ENCODE assay signal across 20 cellular contexts in genomic region chr6:112227411-112227810, GRCh38. TPM values are rescaled to one million over a fixed set of nuclear protein-coding genes. Genes with fewer than 3 reads are reported as not detected.
DNase-seq lines count a peak whose midpoint lies in the region; ATAC-seq and TF ChIP-seq lines count a peak whose summit lies in the region.
"Had no signal": no experiment of that assay in that cellular context is flagged by ENCODE, and none has a peak within 500 bp of the region (broad histone marks: within the 10 kb centered on the region; RNA-seq: fewer than 3 reads in every experiment).

No MANE protein-coding gene starts in this region.

- no peaks in the 10 kb centered on the region for H3K9me3 ChIP-seq in adipocyte (ENCODE audit: control insufficient read depth, low read length)
- no peaks in the 10 kb centered on the region for H3K9me3 ChIP-seq in gastroesophageal sphincter
- no peaks in the 10 kb centered on the region for H3K9me3 ChIP-seq in stomach smooth muscle (ENCODE audit: control insufficient read depth in 2 of 2, low read length in 2 of 2)

- no peaks in the 10 kb centered on the region for H3K27me3 ChIP-seq in adipocyte (replicated peaks; ENCODE audit: control insufficient read depth, insufficient read depth, low read length)
- no peaks in the 10 kb centered on the region for H3K27me3 ChIP-seq in gastroesophageal sphincter
- no peaks in the 10 kb centered on the region for H3K27me3 ChIP-seq in stomach smooth muscle (ENCODE audit: control insufficient read depth in 1 of 2, insufficient read depth in 2 of 2, low read length in 2 of 2)

- H3K27ac ChIP-seq in gastroesophageal sphincter (peak overlapping the region; percentile 77 to 98 (median 84)), stomach smooth muscle (ENCODE audit: low read length) (peak overlapping the region; percentile 80)

- POLR2A ChIA-PET in activated CD8-positive, alpha-beta T cell treated with anti-CD3 and anti-CD28 coated beads, Interleukin-2, amount 10 ng/mL, durations not matched to agents 7 days and 5 days (lab: Charles Lee) = no interaction called here

- peaks cover 75% of the 10 kb centered on the region for H3K4me1 ChIP-seq in adipocyte (ENCODE audit: control insufficient read depth, insufficient read depth, low read length)
- H3K4me1 ChIP-seq in gastroesophageal sphincter = peaks cover 37 to 95% (median 50%) of the 10 kb centered on the region in 3 donors
- H3K4me1 ChIP-seq in stomach smooth muscle (ENCODE audit: control insufficient read depth, insufficient read depth, low read length) = peaks cover 56% of the 10 kb centered on the region

- no peak for ATAC-seq in gastroesophageal sphincter
- ATAC-seq in activated CD8-positive, alpha-beta T cell treated with anti-CD3 and anti-CD28 coated beads, Interleukin-2, amount 10 ng/mL, durations not matched to agents 7 days and 5 days = no peak
- ATAC-seq: left colon had no signal

- WGBS in gastroesophageal sphincter (ENCODE audit: low coverage in 1 of 2), 2 donors = 62 to 75% methylated on average over 2 of the region's 2 CpGs

- CTCF ChIA-PET in activated CD8-positive, alpha-beta T cell treated with anti-CD3 and anti-CD28 coated beads, Interleukin-2, amount 10 ng/mL, durations not matched to agents 7 days and 5 days (lab: Charles Lee) = no interaction called here

- TF ChIP-seq EP300 in gastroesophageal sphincter (IDR thresholded peaks at IDR 0.05) = no peak

- DNase-seq in ELR (ENCODE audit: low read depth) = peak; percentile 53
- DNase-seq in adipocyte (ENCODE audit: low read depth) = no peak
- DNase-seq in hepatic stellate cell (ENCODE audit: low spot score) = no peak
- no peak for DNase-seq in NCI-H748 treated with DMSO at 0.1 percent for 48 hours (lab: John Stamatoyannopoulos, UW)
- no peak for DNase-seq in activated CD8-positive, alpha-beta T cell treated with anti-CD3 and anti-CD28 coated beads, Interleukin-2, amount 10 ng/mL, durations not matched to agents 7 days and 5 days
- DNase-seq in epidermal melanocyte (ENCODE audit: insufficient read length, low spot score) = no peak
- DNase-seq: activated CD4-positive, alpha-beta T cell treated with anti-CD3 and anti-CD28 coated beads, Interleukin-2, amount 10 ng/mL, durations not matched to agents 24 days and 14 days; activated CD8-positive, alpha-beta memory T cell treated with anti-CD3 and anti-CD28 coated beads, Interleukin-2, amount 50 U/mL, for 4 hours; activated naive CD8-positive, alpha-beta T cell treated with anti-CD3 and anti-CD28 coated beads, Interleukin-2, amount 10 ng/mL, durations not matched to agents 7 days and 5 days; DMS153; left colon; MM.1S; NCI-H1436 treated with DMSO at 0.1 percent for 48 hours; NCI-H526; stimulated activated CD4-positive, alpha-beta T cell treated with anti-CD3 and anti-CD28 coated beads, Interleukin-12 subunit alpha, Interleukin-12 subunit beta, amount 100 ng/mL, for 4 hours; T-helper 1 cell had no signal

- peaks cover 56% of the 10 kb centered on the region for H3K27me3 Mint-ChIP-seq in activated CD8-positive, alpha-beta T cell treated with anti-CD3 and anti-CD28 coated beads, Interleukin-2, amount 10 ng/mL, durations not matched to agents 7 days and 5 days (ENCODE audit: low read depth)

- H3K36me3 Mint-ChIP-seq in activated CD8-positive, alpha-beta T cell treated with anti-CD3 and anti-CD28 coated beads, Interleukin-2, amount 10 ng/mL, durations not matched to agents 7 days and 5 days (ENCODE audit: low read depth) = no peaks in the 10 kb centered on the region
- H3K36me3 Mint-ChIP-seq: activated naive CD8-positive, alpha-beta T cell treated with anti-CD3 and anti-CD28 coated beads, Interleukin-2, amount 10 ng/mL, durations not matched to agents 7 days and 5 days had no signal

- no peak for TF ChIP-seq POLR2A in gastroesophageal sphincter (IDR thresholded peaks at IDR 0.05)

- H3K9ac ChIP-seq in adipocyte (ENCODE audit: low read length) (peak overlapping the region; percentile 35), stomach smooth muscle (ENCODE audit: low read length in 2 of 2) (no peak overlapping the region)

- TF ChIP-seq CTCF in gastroesophageal sphincter (IDR thresholded peaks at IDR 0.05) = no peak

- H3K36me3 ChIP-seq in adipocyte (ENCODE audit: control insufficient read depth, insufficient read depth, low read length, severe bottlenecking) (peaks cover 11% of the 10 kb centered on the region), gastroesophageal sphincter (peaks cover 0 to 4% of the 10 kb centered on the region in 2 donors), stomach smooth muscle (ENCODE audit: control insufficient read depth in 2 of 2, insufficient read depth in 2 of 2, low read length in 2 of 2) (peaks cover 0 to 10% of the 10 kb centered on the region in 2 donors)

- H3K4me3 ChIP-seq in adipocyte (ENCODE audit: low read length) = no peak overlapping the region
- no peak overlapping the region for H3K4me3 ChIP-seq in gastroesophageal sphincter
- no peak overlapping the region for H3K4me3 ChIP-seq in stomach smooth muscle (ENCODE audit: low read length in 2 of 2)

- no peak overlapping the region for H3K4me3 Mint-ChIP-seq in activated CD8-positive, alpha-beta T cell treated with anti-CD3 and anti-CD28 coated beads, Interleukin-2, amount 10 ng/mL, durations not matched to agents 7 days and 5 days
- H3K4me3 Mint-ChIP-seq: activated CD4-positive, alpha-beta T cell treated with anti-CD3 and anti-CD28 coated beads, Interleukin-2, amount 10 ng/mL, durations not matched to agents 24 days and 14 days; activated naive CD8-positive, alpha-beta T cell treated with anti-CD3 and anti-CD28 coated beads, Interleukin-2, amount 10 ng/mL, durations not matched to agents 7 days and 5 days; brain; dendritic cell treated with granulocyte-macrophage colony-stimulating factor and Interleukin-4, amounts not matched to agents 40 ng/mL and 50 ng/mL, for 4 days had no signal

- H3K9me3 Mint-ChIP-seq in activated CD8-positive, alpha-beta T cell treated with anti-CD3 and anti-CD28 coated beads, Interleukin-2, amount 10 ng/mL, durations not matched to agents 7 days and 5 days (ENCODE audit: insufficient read depth) = no peaks in the 10 kb centered on the region
- H3K9me3 Mint-ChIP-seq: activated CD4-positive, alpha-beta T cell treated with anti-CD3 and anti-CD28 coated beads, Interleukin-2, amount 10 ng/mL, durations not matched to agents 24 days and 14 days; brain; dendritic cell treated with granulocyte-macrophage colony-stimulating factor and Interleukin-4, amounts not matched to agents 40 ng/mL and 50 ng/mL, for 4 days had no signal

- no peak overlapping the region for H3K27ac Mint-ChIP-seq in activated CD8-positive, alpha-beta T cell treated with anti-CD3 and anti-CD28 coated beads, Interleukin-2, amount 10 ng/mL, durations not matched to agents 7 days and 5 days
- H3K27ac Mint-ChIP-seq: activated CD4-positive, alpha-beta T cell treated with anti-CD3 and anti-CD28 coated beads, Interleukin-2, amount 10 ng/mL, durations not matched to agents 24 days and 14 days; activated naive CD8-positive, alpha-beta T cell treated with anti-CD3 and anti-CD28 coated beads, Interleukin-2, amount 10 ng/mL, durations not matched to agents 7 days and 5 days; dendritic cell treated with granulocyte-macrophage colony-stimulating factor and Interleukin-4, amounts not matched to agents 40 ng/mL and 50 ng/mL, for 4 days had no signal

- H3K4me1 Mint-ChIP-seq in activated CD8-positive, alpha-beta T cell treated with anti-CD3 and anti-CD28 coated beads, Interleukin-2, amount 10 ng/mL, durations not matched to agents 7 days and 5 days (ENCODE audit: low read depth) = no peaks in the 10 kb centered on the region
- H3K4me1 Mint-ChIP-seq: activated CD4-positive, alpha-beta T cell treated with anti-CD3 and anti-CD28 coated beads, Interleukin-2, amount 10 ng/mL, durations not matched to agents 24 days and 14 days; activated naive CD8-positive, alpha-beta T cell treated with anti-CD3 and anti-CD28 coated beads, Interleukin-2, amount 10 ng/mL, durations not matched to agents 7 days and 5 days had no signal

RNA-seq across cellular contexts. Expression of gene LAMA4, which starts 27.0 kb away (rescaled TPM):
- 100 to 1,000 TPM; 240 to 305 (median 265) TPM for total RNA-seq in gastroesophageal sphincter
- not detected for total RNA-seq in activated CD8-positive, alpha-beta T cell treated with anti-CD3 and anti-CD28 coated beads, Interleukin-2, amount 10 ng/mL, durations not matched to agents 7 days and 5 days
- total RNA-seq: activated CD4-positive, alpha-beta T cell treated with anti-CD3 and anti-CD28 coated beads, Interleukin-2, amount 10 ng/mL, durations not matched to agents 24 days and 14 days; activated naive CD8-positive, alpha-beta T cell treated with anti-CD3 and anti-CD28 coated beads, Interleukin-2, amount 10 ng/mL, durations not matched to agents 7 days and 5 days had no signal

Comparison
In these comparisons a context has a peak if more than half of its experiments do, and no peak if none do; other contexts are left out.
1. RNA of gene LAMA4, which starts 27.0 kb away (total RNA-seq): 240 to 305 TPM in gastroesophageal sphincter; not detected in activated CD8-positive, alpha-beta T cell treated with anti-CD3 and anti-CD28 coated beads, Interleukin-2, amount 10 ng/mL, durations not matched to agents 7 days and 5 days; every median in the first group is over 100 times any median in the second.